ENCODE assay signal across 19 cellular contexts in genomic region chr7:132560825-132561529, GRCh38.
"Had no signal": no experiment of that assay in that cellular context is flagged by ENCODE, and none has a peak within 500 bp of the region (broad histone marks: within the 10 kb centered on the region; RNA-seq: fewer than 3 reads in every experiment).

No MANE protein-coding gene starts in this region.

- H3K4me3 Mint-ChIP-seq: activated CD4-positive, alpha-beta memory T cell treated with anti-CD3 and anti-CD28 coated beads, Interleukin-2, amount 10 ng/mL, durations not matched to agents 7 days and 5 days; activated T-cell treated with anti-CD3 and anti-CD28 coated beads, Interleukin-2, amount 50 U/mL, for 24 hours; immature natural killer cell; type B pancreatic cell had no signal

- H3K27ac Mint-ChIP-seq: activated CD4-positive, alpha-beta memory T cell treated with anti-CD3 and anti-CD28 coated beads, Interleukin-2, amount 10 ng/mL, durations not matched to agents 7 days and 5 days; activated T-cell treated with anti-CD3 and anti-CD28 coated beads, Interleukin-2, amount 50 U/mL, for 24 hours; activated T-helper 2 cell treated with anti-CD3 and anti-CD28 coated beads, Interferon-gamma antibody, Interleukin-2, Interleukin-4, amounts not matched to agents 10 μg/mL and 5 μg/mL and 100 μg/mL, durations not matched to agents 14 hours and 24 hours and 36 hours; type B pancreatic cell had no signal

- H3K9me3 Mint-ChIP-seq: activated CD4-positive, alpha-beta memory T cell treated with anti-CD3 and anti-CD28 coated beads, Interleukin-2, amount 10 ng/mL, durations not matched to agents 7 days and 5 days; activated T-cell treated with anti-CD3 and anti-CD28 coated beads, Interleukin-2, amount 50 U/mL, for 24 hours; activated T-helper 2 cell treated with anti-CD3 and anti-CD28 coated beads, Interferon-gamma antibody, Interleukin-2, Interleukin-4, amounts not matched to agents 10 μg/mL and 5 μg/mL and 100 μg/mL, durations not matched to agents 14 hours and 24 hours and 36 hours; immature natural killer cell; type B pancreatic cell had no signal

- DNase-seq: activated CD4-positive, alpha-beta memory T cell treated with anti-CD3 and anti-CD28 coated beads, Interleukin-2, amount 10 ng/mL, durations not matched to agents 7 days and 5 days; activated CD4-positive, alpha-beta T cell treated with anti-CD3 and anti-CD28 coated beads for 4 hours; activated naive CD4-positive, alpha-beta T cell treated with anti-CD3 and anti-CD28 coated beads, Interleukin-2, amount 50 U/mL, for 16 hours; activated T-cell treated with anti-CD3 and anti-CD28 coated beads, Interleukin-2, amount 50 U/mL, for 24 hours; adrenal gland; dermis blood vessel endothelial cell; effector memory CD4-positive, alpha-beta T cell; immature natural killer cell; kidney glomerular epithelial cell; left ventricle myocardium inferior; mammary epithelial cell; retina; stimulated activated CD4-positive, alpha-beta T cell treated with anti-CD3 and anti-CD28 coated beads, Interleukin-12 subunit alpha, Interleukin-12 subunit beta, amount 100 ng/mL, for 4 hours; stimulated activated CD4-positive, alpha-beta T cell treated with anti-CD3 and anti-CD28 coated beads, Interleukin-1b, Interleukin-23, amount 100 ng/mL, for 48 hours; stomach; T-helper 2 cell; testis had no signal
